ENCODE assay signal across 8 cellular contexts in the genomic region with DNA sequence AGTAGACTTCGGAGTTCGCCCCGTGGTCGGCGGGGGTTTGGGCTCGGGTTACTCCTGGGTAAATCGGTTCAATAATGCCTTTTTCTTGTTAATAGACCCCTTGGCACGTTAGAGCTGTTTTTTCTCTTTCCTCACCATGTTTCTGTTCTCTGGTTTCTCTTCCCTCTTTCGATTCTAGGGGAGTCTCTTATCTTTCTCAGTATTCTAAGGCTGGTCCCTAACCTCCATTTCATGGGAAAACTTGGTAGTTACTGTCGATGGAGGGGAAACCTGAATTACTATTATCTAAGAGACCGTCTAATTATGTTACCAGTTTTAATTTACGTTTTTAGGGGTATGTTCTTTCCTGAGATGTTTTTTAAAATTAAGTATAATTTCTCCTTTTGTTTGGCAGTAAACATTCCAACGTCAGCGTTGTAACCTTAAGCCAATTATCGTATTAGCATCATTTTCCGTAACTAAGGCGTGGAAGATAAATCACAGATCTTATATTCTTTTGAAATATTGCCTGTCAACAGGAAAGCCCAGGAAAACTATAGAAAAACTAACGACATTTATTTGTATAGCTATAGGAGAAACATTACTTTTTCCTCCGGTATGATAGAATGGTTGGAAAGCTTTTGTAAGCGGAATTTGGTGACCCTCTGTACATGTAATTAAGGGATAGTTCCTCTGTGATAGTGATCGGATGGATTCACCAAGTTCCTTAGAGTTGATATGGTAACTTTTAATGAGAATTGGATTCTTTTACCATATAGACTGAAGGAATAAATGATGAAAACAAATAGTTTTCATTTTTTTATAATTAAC. TPM values are rescaled to one million over a fixed set of nuclear protein-coding genes. Genes with fewer than 3 reads are reported as not detected.
DNase-seq lines count a peak whose midpoint lies in the region; ATAC-seq, FAIRE-seq and TF ChIP-seq lines count a peak whose summit lies in the region.

No MANE protein-coding gene starts in this region.

- H3K36me3 ChIP-seq in iPS DF 6.9 (ENCODE audit: control insufficient read depth, insufficient read depth, low read length) (no peaks in the 10 kb centered on the region), small intestine (ENCODE audit: control insufficient read depth in 2 of 2, insufficient read depth in 2 of 2, low read length in 2 of 2) (no peaks in the 10 kb centered on the region)

- ATAC-seq in GM18909 (IDR thresholded peaks at IDR 0.05; ENCODE audit: poor library complexity, unreplicated experiment) (peak; percentile 27), HG03521 (IDR thresholded peaks at IDR 0.05; ENCODE audit: unreplicated experiment) (peak; percentile 14)

- WGBS in iPS DF 6.9 (ENCODE audit: insufficient coverage, insufficient read length): no CpG with 5 or more reads among the region's 21 CpGs
- WGBS in small intestine, 3 donors: 1 to 3% (median 3%) methylated on average over 21 of the region's 21 CpGs

- H3K27ac Mint-ChIP-seq in activated T-helper 1 cell treated with anti-CD3 and anti-CD28 coated beads, Interleukin-12 subunit alpha, Interleukin-12 subunit beta, Interleukin-2, Interleukin-4 antibody, amounts not matched to agents 30 ng/mL and 10 ng/mL and 1 ng/mL, durations not matched to agents 14 hours and 24 hours and 36 hours: peak overlapping the region; percentile 97

- peaks cover 17% of the 10 kb centered on the region for H3K36me3 Mint-ChIP-seq in activated T-helper 1 cell treated with anti-CD3 and anti-CD28 coated beads, Interleukin-12 subunit alpha, Interleukin-12 subunit beta, Interleukin-2, Interleukin-4 antibody, amounts not matched to agents 30 ng/mL and 10 ng/mL and 1 ng/mL, durations not matched to agents 14 hours and 24 hours and 36 hours (ENCODE audit: low read depth)

- DNase-seq in AG04450 (ENCODE audit: low read depth, low spot score) (no peak), iPS DF 6.9 (ENCODE audit: low read depth, low spot score) (no peak), small intestine (no peak), NCI-H2107 treated with DMSO at 0.1 percent for 48 hours (lab: John Stamatoyannopoulos, UW; ENCODE audit: unreplicated experiment) (no peak), NCI-H187 (lab: John Stamatoyannopoulos, UW) (no peak)
- DNase-seq in activated T-helper 1 cell treated with anti-CD3 and anti-CD28 coated beads, Interleukin-12 subunit alpha, Interleukin-12 subunit beta, Interleukin-2, Interleukin-4 antibody, amounts not matched to agents 30 ng/mL and 10 ng/mL and 1 ng/mL, durations not matched to agents 14 hours and 24 hours and 36 hours (ENCODE audit: low spot score): no peak

- TF ChIP-seq CTCF in AG04450 (IDR thresholded peaks at IDR 0.05; ENCODE audit: low read depth, low read length): no peak

- H3K27ac ChIP-seq in AG04450 (ENCODE audit: low read depth, low read length): peak overlapping the region; percentile 96
- H3K27ac ChIP-seq in iPS DF 6.9 (ENCODE audit: low read length): no peak overlapping the region
- peak overlapping the region; percentile 97 to 99 for H3K27ac ChIP-seq in small intestine (ENCODE audit: low read depth in 1 of 2, low read length in 1 of 2)

- POLR2A ChIA-PET in AG04450 (lab: Yijun Ruan, JAX): interaction anchor here (0.5 to 1.3 kb wide), 4 partner anchors 11 to 117 kb away, joined by 3 to 10 read pairs (median 4); a partner anchor contains a TSS

- H3K27me3 ChIP-seq in AG04450 (ENCODE audit: control insufficient read depth, insufficient read depth, low read length) (no peaks in the 10 kb centered on the region), iPS DF 6.9 (ENCODE audit: control insufficient read depth, insufficient read depth, low read length) (no peaks in the 10 kb centered on the region), small intestine (ENCODE audit: control insufficient read depth in 2 of 2, insufficient read depth in 2 of 2, low read length in 2 of 2) (no peaks in the 10 kb centered on the region)

- H3K9me3 ChIP-seq in AG04450 (ENCODE audit: control insufficient read depth, insufficient read depth, low read length) (peaks cover 5% of the 10 kb centered on the region), iPS DF 6.9 (ENCODE audit: control insufficient read depth, insufficient read depth, low read length) (no peaks in the 10 kb centered on the region), small intestine (ENCODE audit: control insufficient read depth, low read depth) (no peaks in the 10 kb centered on the region)

- H3K4me1 ChIP-seq in iPS DF 6.9 (ENCODE audit: control insufficient read depth, insufficient read depth, low read length) (no peaks in the 10 kb centered on the region; the same call in 1 of the 2 replicates), small intestine (ENCODE audit: control insufficient read depth in 2 of 2, insufficient read depth in 1 of 2, low read depth in 1 of 2, low read length in 1 of 2) (peaks cover 0 to 5% of the 10 kb centered on the region in 2 donors)

- FAIRE-seq in small intestine (lab: Jason Lieb, UNC): peak; percentile 39

- peaks cover 7% of the 10 kb centered on the region for H3K27me3 Mint-ChIP-seq in activated T-helper 1 cell treated with anti-CD3 and anti-CD28 coated beads, Interleukin-12 subunit alpha, Interleukin-12 subunit beta, Interleukin-2, Interleukin-4 antibody, amounts not matched to agents 30 ng/mL and 10 ng/mL and 1 ng/mL, durations not matched to agents 14 hours and 24 hours and 36 hours (ENCODE audit: insufficient read depth)

- peaks cover 36% of the 10 kb centered on the region for H3K4me1 Mint-ChIP-seq in activated T-helper 1 cell treated with anti-CD3 and anti-CD28 coated beads, Interleukin-12 subunit alpha, Interleukin-12 subunit beta, Interleukin-2, Interleukin-4 antibody, amounts not matched to agents 30 ng/mL and 10 ng/mL and 1 ng/mL, durations not matched to agents 14 hours and 24 hours and 36 hours (ENCODE audit: low read depth)

- intact Hi-C loops in activated T-helper 1 cell treated with anti-CD3 and anti-CD28 coated beads, Interleukin-12 subunit alpha, Interleukin-12 subunit beta, Interleukin-2, Interleukin-4 antibody, amounts not matched to agents 30 ng/mL and 10 ng/mL and 1 ng/mL, durations not matched to agents 14 hours and 24 hours and 36 hours (cut with micrococcal nuclease): loop anchor here (2.0 to 10.0 kb wide), 5 partner anchors 126 to 760 kb away; a partner anchor contains a TSS

- H3K4me3 ChIP-seq in AG04450 (ENCODE audit: low read depth, low read length) (peak overlapping the region; percentile 92), iPS DF 6.9 (ENCODE audit: low read length) (peak overlapping the region; percentile 100), small intestine (ENCODE audit: low read depth in 1 of 2, low read length in 2 of 2) (peak overlapping the region; percentile 80 to 93)

- H3K9me3 Mint-ChIP-seq in activated T-helper 1 cell treated with anti-CD3 and anti-CD28 coated beads, Interleukin-12 subunit alpha, Interleukin-12 subunit beta, Interleukin-2, Interleukin-4 antibody, amounts not matched to agents 30 ng/mL and 10 ng/mL and 1 ng/mL, durations not matched to agents 14 hours and 24 hours and 36 hours: no peaks in the 10 kb centered on the region

- CTCF ChIA-PET in AG04450 (lab: Charles Lee): interaction anchor here (0.7 to 2.2 kb wide), 3 partner anchors 12 to 626 kb away, joined by 3 to 11 read pairs (median 7); no protein-coding TSS in a partner anchor

- peak overlapping the region; percentile 98 for H3K4me3 Mint-ChIP-seq in activated T-helper 1 cell treated with anti-CD3 and anti-CD28 coated beads, Interleukin-12 subunit alpha, Interleukin-12 subunit beta, Interleukin-2, Interleukin-4 antibody, amounts not matched to agents 30 ng/mL and 10 ng/mL and 1 ng/mL, durations not matched to agents 14 hours and 24 hours and 36 hours

RNA-seq across cellular contexts. Expression of a gene that starts 0.8 kb away (rescaled TPM):
- polyA plus RNA-seq in AG04450 (2011; rRNA removed) (27.2 and 35.0 TPM in 2 replicates), small intestine (1 to 10 TPM; 4.6 to 6.1 (median 6.0) TPM)
- 26.1 and 51.6 TPM in 2 replicates for polyA minus RNA-seq in AG04450 (2011; rRNA and poly(A)+ RNA removed)
- total RNA-seq in activated T-helper 1 cell treated with anti-CD3 and anti-CD28 coated beads, Interleukin-12 subunit alpha, Interleukin-12 subunit beta, Interleukin-2, Interleukin-4 antibody, amounts not matched to agents 30 ng/mL and 10 ng/mL and 1 ng/mL, durations not matched to agents 14 hours and 24 hours and 36 hours: 58.8 and 59.2 TPM in 2 replicates

RNA-seq across cellular contexts. Expression of a gene that starts 15.1 kb away (rescaled TPM):
- polyA plus RNA-seq in AG04450 (2011; rRNA removed): 0.17 and 0.22 TPM in 2 replicates
- polyA minus RNA-seq in AG04450 (2011; rRNA and poly(A)+ RNA removed): 0.39 TPM in 1 of 2 replicates, not detected in the other
- total RNA-seq in activated T-helper 1 cell treated with anti-CD3 and anti-CD28 coated beads, Interleukin-12 subunit alpha, Interleukin-12 subunit beta, Interleukin-2, Interleukin-4 antibody, amounts not matched to agents 30 ng/mL and 10 ng/mL and 1 ng/mL, durations not matched to agents 14 hours and 24 hours and 36 hours: 2.5 TPM in 2 replicates
- under 1 TPM; 0.22 to 0.67 (median 0.54) TPM for polyA plus RNA-seq in small intestine
